In genomic region chr22:35434061-35434750, GRCh38 we compare ENCODE assay signal across 19 cellular contexts. TPM values are rescaled to one million over a fixed set of nuclear protein-coding genes. Genes with fewer than 3 reads are reported as not detected.
"Had no signal": no experiment of that assay in that cellular context is flagged by ENCODE, and none has a peak within 500 bp of the region (broad histone marks: within the 10 kb centered on the region; RNA-seq: fewer than 3 reads in every experiment).

No MANE protein-coding gene starts in this region.

- H3K4me3 ChIP-seq: dorsolateral prefrontal cortex, gastroesophageal sphincter, heart left ventricle, left lung, ovary, right lobe of liver, stomach had no signal

- H3K27me3 Mint-ChIP-seq: activated naive CD8-positive, alpha-beta T cell; T-cell; type B pancreatic cell had no signal

- ATAC-seq: activated CD4-positive, CD25-positive, alpha-beta regulatory T cell treated with anti-CD3 and anti-CD28 coated beads, Interleukin-2, amount 50 U/mL, for 24 hours; gastroesophageal sphincter; heart left ventricle; left lung; right lobe of liver; T-cell had no signal

- H3K9me3 Mint-ChIP-seq: type B pancreatic cell had no signal

- H3K36me3 ChIP-seq: ovary, right lobe of liver had no signal

- H3K9me3 ChIP-seq: ovary had no signal

- H3K4me1 Mint-ChIP-seq: endodermal cell, T-cell had no signal

- H3K4me3 Mint-ChIP-seq: activated naive CD8-positive, alpha-beta T cell; activated T-helper 1 cell treated with anti-CD3 and anti-CD28 coated beads, Interleukin-12 subunit alpha, Interleukin-12 subunit beta, Interleukin-2, Interleukin-4 antibody, amounts not matched to agents 30 ng/mL and 10 ng/mL and 1 ng/mL, durations not matched to agents 14 hours and 24 hours and 36 hours; endodermal cell; T-cell; type B pancreatic cell had no signal

- H3K27ac ChIP-seq: dorsolateral prefrontal cortex, gastroesophageal sphincter, heart left ventricle, left lung, ovary, right lobe of liver, stomach had no signal

- H3K27ac Mint-ChIP-seq: activated naive CD8-positive, alpha-beta T cell; activated T-helper 1 cell treated with anti-CD3 and anti-CD28 coated beads, Interleukin-12 subunit alpha, Interleukin-12 subunit beta, Interleukin-2, Interleukin-4 antibody, amounts not matched to agents 30 ng/mL and 10 ng/mL and 1 ng/mL, durations not matched to agents 14 hours and 24 hours and 36 hours; endodermal cell; T-cell; type B pancreatic cell had no signal

- H3K27me3 ChIP-seq: dorsolateral prefrontal cortex, gastroesophageal sphincter, heart left ventricle, left lung, ovary, right lobe of liver, stomach had no signal

- DNase-seq: activated CD4-positive, alpha-beta T cell treated with anti-CD3 and anti-CD28 coated beads, Interleukin-2, amount 50 U/mL, for 4 hours; dorsolateral prefrontal cortex; endodermal cell; midbrain; ovary; right lobe of liver; small intestine; stimulated activated CD4-positive, alpha-beta T cell treated with anti-CD3 and anti-CD28 coated beads, Interleukin-4, amount 100 ng/mL, for 1 hour; stomach; T-cell; T1000 had no signal

RNA-seq across cellular contexts. Expression of gene HMOX1, which starts 53.3 kb away (rescaled TPM):
- polyA plus RNA-seq: neural cell had no signal
